In the genomic region with DNA sequence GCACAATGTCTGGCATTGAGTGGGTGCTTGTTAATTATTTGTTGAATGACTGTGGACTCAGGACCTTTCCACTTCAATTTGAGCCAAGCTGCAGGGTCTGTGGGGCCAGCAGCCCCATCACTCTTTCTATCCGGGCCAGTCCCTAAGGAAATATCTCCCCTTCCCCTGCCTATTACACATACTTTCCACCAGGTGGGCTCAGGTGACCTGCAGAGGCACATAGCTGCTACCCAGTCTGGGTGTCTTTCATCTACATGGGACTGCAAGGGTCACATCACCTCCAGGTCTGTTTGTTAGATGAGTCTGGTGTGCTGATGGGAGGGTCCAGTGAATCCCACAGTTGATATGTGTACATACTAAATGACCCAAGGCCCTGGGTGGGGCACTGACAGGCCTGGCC, we compare ENCODE assay signal across 2 cellular contexts.
TF ChIP-seq lines count a peak whose summit lies in the region.

No MANE protein-coding gene starts in this region.

TF ChIP-seq in IMR-90, 13 proteins besides CTCF, POLR2A, EP300 and RAD21:
- no peak for TF ChIP-seq MXI1 (IDR thresholded peaks at IDR 0.05; ENCODE audit: borderline replicate concordance, low read depth, low read length)
- TF ChIP-seq FOS (IDR thresholded peaks at IDR 0.05; ENCODE audit: low read depth, low read length), result no peak
- TF ChIP-seq MAFK (IDR thresholded peaks at IDR 0.05; ENCODE audit: low read depth, low read length), result no peak
- no peak for TF ChIP-seq NFE2L2 (IDR thresholded peaks at IDR 0.05; ENCODE audit: low read depth, low read length)
- TF ChIP-seq CEBPB (IDR thresholded peaks at IDR 0.05; ENCODE audit: low read depth, low read length), result no peak
- TF ChIP-seq RCOR1 (IDR thresholded peaks at IDR 0.05; ENCODE audit: insufficient replicate concordance, low read length), result no peak
- TF ChIP-seq BHLHE40 (IDR thresholded peaks at IDR 0.05; ENCODE audit: low read depth, low read length), result no peak
- TF ChIP-seq, protein P1, sequence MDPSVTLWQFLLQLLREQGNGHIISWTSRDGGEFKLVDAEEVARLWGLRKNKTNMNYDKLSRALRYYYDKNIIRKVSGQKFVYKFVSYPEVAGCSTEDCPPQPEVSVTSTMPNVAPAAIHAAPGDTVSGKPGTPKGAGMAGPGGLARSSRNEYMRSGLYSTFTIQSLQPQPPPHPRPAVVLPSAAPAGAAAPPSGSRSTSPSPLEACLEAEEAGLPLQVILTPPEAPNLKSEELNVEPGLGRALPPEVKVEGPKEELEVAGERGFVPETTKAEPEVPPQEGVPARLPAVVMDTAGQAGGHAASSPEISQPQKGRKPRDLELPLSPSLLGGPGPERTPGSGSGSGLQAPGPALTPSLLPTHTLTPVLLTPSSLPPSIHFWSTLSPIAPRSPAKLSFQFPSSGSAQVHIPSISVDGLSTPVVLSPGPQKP (IDR thresholded peaks at IDR 0.05; ENCODE audit: borderline replicate concordance, low read depth, low read length), result no peak
- TF ChIP-seq, protein P2, sequence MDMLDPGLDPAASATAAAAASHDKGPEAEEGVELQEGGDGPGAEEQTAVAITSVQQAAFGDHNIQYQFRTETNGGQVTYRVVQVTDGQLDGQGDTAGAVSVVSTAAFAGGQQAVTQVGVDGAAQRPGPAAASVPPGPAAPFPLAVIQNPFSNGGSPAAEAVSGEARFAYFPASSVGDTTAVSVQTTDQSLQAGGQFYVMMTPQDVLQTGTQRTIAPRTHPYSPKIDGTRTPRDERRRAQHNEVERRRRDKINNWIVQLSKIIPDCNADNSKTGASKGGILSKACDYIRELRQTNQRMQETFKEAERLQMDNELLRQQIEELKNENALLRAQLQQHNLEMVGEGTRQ (IDR thresholded peaks at IDR 0.05; ENCODE audit: low read depth, low read length), result no peak
- TF ChIP-seq RFX5 (IDR thresholded peaks at IDR 0.05; ENCODE audit: low read depth, low read length), result no peak
- no peak for TF ChIP-seq MAZ (IDR thresholded peaks at IDR 0.05; ENCODE audit: borderline replicate concordance, low read depth, low read length)
- TF ChIP-seq CHD1 (IDR thresholded peaks at IDR 0.05; ENCODE audit: low read depth, low read length), result no peak
- no peak for TF ChIP-seq SMC3 (IDR thresholded peaks at IDR 0.05; ENCODE audit: low read depth, low read length)

TF ChIP-seq in GM12878, 131 proteins besides CTCF, POLR2A, EP300 and RAD21:
- TF ChIP-seq PAX5 (IDR thresholded peaks at IDR 0.05; ENCODE audit: borderline replicate concordance, low read depth, low read length) (no peak), RBBP5 (conservative IDR thresholded peaks at IDR 0.05) (no peak), KLF5 (IDR thresholded peaks at IDR 0.05; ENCODE audit: partially characterized antibody) (no peak), STAT3 (IDR thresholded peaks at IDR 0.05; ENCODE audit: low read depth, low read length) (no peak), JUNB (IDR thresholded peaks at IDR 0.05) (no peak)
TF ChIP-seq in GM12878: peak in this region for 0.
